26 cellular contexts compared by ENCODE assay signal in the genomic region with DNA sequence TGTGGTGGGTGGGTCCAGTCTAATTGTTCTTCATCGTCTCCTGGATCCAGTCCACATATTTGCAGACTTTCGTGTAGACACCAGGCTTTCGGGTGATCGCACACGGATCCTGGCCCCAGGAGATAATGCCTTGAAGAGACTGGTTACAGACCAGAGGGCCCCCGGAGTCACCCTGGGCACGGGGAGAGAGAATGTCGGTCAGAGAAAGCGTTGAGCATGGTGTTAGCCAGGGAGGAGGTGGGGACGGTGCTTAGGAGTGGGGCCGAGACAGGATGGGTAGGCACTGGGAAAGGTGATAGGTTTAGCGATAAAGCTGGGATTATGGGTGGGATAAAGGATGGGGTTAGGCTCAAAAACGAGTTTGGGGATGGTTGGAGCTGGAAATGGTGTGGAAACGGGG. TPM values are rescaled to one million over a fixed set of nuclear protein-coding genes. Genes with fewer than 3 reads are reported as not detected.
A peak's percentile ranks its signal among the peaks of the same experiment; 100 is the strongest.
DNase-seq lines count a peak whose midpoint lies in the region; ATAC-seq, FAIRE-seq and TF ChIP-seq lines count a peak whose summit lies in the region.
"Had no signal": no experiment of that assay in that cellular context is flagged by ENCODE, and none has a peak within 500 bp of the region (broad histone marks: within the 10 kb centered on the region; RNA-seq: fewer than 3 reads in every experiment).

No MANE protein-coding gene starts in this region.

- DNase-seq in CD14-positive monocyte (ENCODE audit: low spot score) (peak; percentile 4), K562 (ENCODE audit: extremely low read depth in 1 of 4, low spot score in 3 of 4) (no peak), neuronal stem cell (ENCODE audit: low spot score) (no peak), osteocyte (ENCODE audit: extremely low spot score, unreplicated experiment) (no peak), NCI-H1092 treated with DMSO at 0.1 percent for 48 hours (lab: John Stamatoyannopoulos, UW) (no peak)
- no peak for DNase-seq in stimulated activated effector memory CD8-positive, alpha-beta T cell treated with anti-CD3 and anti-CD28 coated beads, Interleukin-12 subunit alpha, Interleukin-12 subunit beta, amount 100 ng/mL, for 72 hours (ENCODE audit: low spot score in 2 of 2)
- DNase-seq: 8988T; ACHN; AML-193; BE2C; Calu3; CD4-positive, alpha-beta memory T cell; COR-L47; DMS53; DMS79 treated with DMSO at 0.1 percent for 48 hours; GF-D8 had no signal

- peak overlapping the region; percentile 33 for H3K18ac ChIP-seq in neuronal stem cell (ENCODE audit: low read length)

- H3K27me3 Mint-ChIP-seq in CD14-positive monocyte (ENCODE audit: low read depth in 3 of 3) (peaks cover 48 to 74% (median 50%) of the 10 kb centered on the region in 3 donors), osteocyte (ENCODE audit: unreplicated experiment) (peaks cover 18% of the 10 kb centered on the region)

- peaks cover 4% of the 10 kb centered on the region for H3K79me1 ChIP-seq in neuronal stem cell (ENCODE audit: low read depth, low read length)

- TF ChIP-seq CTCF in CD14-positive monocyte (IDR thresholded peaks at IDR 0.05) (no peak), K562 (IDR thresholded peaks at IDR 0.05 in 2 of 3, conservative IDR thresholded peaks at IDR 0.05 in 1 of 3; ENCODE audit: insufficient read depth in 2 of 3, low read depth in 1 of 3, low read length in 3 of 3) (no peak), osteocyte (IDR thresholded peaks at IDR 0.05) (no peak)

- no peak overlapping the region for H4K8ac ChIP-seq in neuronal stem cell (ENCODE audit: low read depth, low read length)

- no peak for FAIRE-seq in K562 (lab: Jason Lieb, UNC)
- FAIRE-seq: A549, GM12891, GM18507, H54 had no signal

- POLR2A ChIA-PET in K562 (lab: Yijun Ruan, JAX), result no interaction called here

- no peak overlapping the region for H4K91ac ChIP-seq in neuronal stem cell (ENCODE audit: low read depth, low read length, poor library complexity)

- H3K36me3 Mint-ChIP-seq in CD14-positive monocyte (peaks cover 0 to 7% of the 10 kb centered on the region in 2 donors), osteocyte (ENCODE audit: unreplicated experiment) (peaks cover 2% of the 10 kb centered on the region)
- H3K36me3 Mint-ChIP-seq in stimulated activated effector memory CD8-positive, alpha-beta T cell treated with anti-CD3 and anti-CD28 coated beads, Interleukin-12 subunit alpha, Interleukin-12 subunit beta, amount 100 ng/mL, for 72 hours, result peaks cover 6% of the 10 kb centered on the region
- H3K36me3 Mint-ChIP-seq: CD4-positive, alpha-beta memory T cell had no signal

- H3K9me3 Mint-ChIP-seq in CD14-positive monocyte (peaks cover 6 to 17% (median 14%) of the 10 kb centered on the region in 7 donors), osteocyte (ENCODE audit: unreplicated experiment) (no peaks in the 10 kb centered on the region)
- no peaks in the 10 kb centered on the region for H3K9me3 Mint-ChIP-seq in stimulated activated effector memory CD8-positive, alpha-beta T cell treated with anti-CD3 and anti-CD28 coated beads, Interleukin-12 subunit alpha, Interleukin-12 subunit beta, amount 100 ng/mL, for 72 hours

- TF ChIP-seq RAD21 in K562 (CRISPR knock-in tag; conservative IDR thresholded peaks at IDR 0.05 in 1 of 2, IDR thresholded peaks at IDR 0.05 in 1 of 2), result no peak

- no peaks in the 10 kb centered on the region for H3K9me1 ChIP-seq in K562 (ENCODE audit: control insufficient read depth, insufficient read depth, low read length)

- in situ Hi-C loops in K562 (cut with MboI), result loop anchor here (5.0 kb wide), 1 partner anchor 70 kb away; no protein-coding TSS in a partner anchor

- WGBS in K562 (ENCODE audit: insufficient coverage, low coverage, missing lambda C conversion rate), result 4% methylated on average over 14 of the region's 14 CpGs
- WGBS in neuronal stem cell (ENCODE audit: extremely low coverage in 2 of 2, insufficient read length in 2 of 2, insufficient replicate concordance in 1 of 2), 2 donors, result 100% methylated on average over 2 of the region's 14 CpGs; no CpG with 5 or more reads in 1 of the 2 donors

- H3K4me2 ChIP-seq in K562 (ENCODE audit: insufficient read depth, low read length) (no peak overlapping the region), neuronal stem cell (ENCODE audit: insufficient read depth, low read length, poor library complexity, severe bottlenecking) (no peak overlapping the region)
- H3K4me2 ChIP-seq: A549; BLaER1 treated with 17β-estradiol and CSF1 and Interleukin-3, amounts not matched to agents 10 nM and 100 nM; GM23338 had no signal

- TF ChIP-seq EP300 in K562 (IDR thresholded peaks at IDR 0.05; ENCODE audit: low read length), result no peak

- 0 out of 2 replicates have a peak, but pooled peaks cover 8% of the 10 kb centered on the region for H4K20me1 ChIP-seq in K562 (replicated peaks; ENCODE audit: control insufficient read depth, insufficient read depth, low read length)

- H3K4me3 ChIP-seq in K562 (no peak overlapping the region), neuronal stem cell (ENCODE audit: low read length in 2 of 2) (no peak overlapping the region)
- H3K4me3 ChIP-seq: A549; BLaER1 treated with 17β-estradiol and CSF1 and Interleukin-3, amounts not matched to agents 10 nM and 100 nM; GM23338; HAP-1 had no signal

- H3K4me1 Mint-ChIP-seq in CD14-positive monocyte, result peaks cover 25% of the 10 kb centered on the region
- peaks cover 22% of the 10 kb centered on the region for H3K4me1 Mint-ChIP-seq in stimulated activated effector memory CD8-positive, alpha-beta T cell treated with anti-CD3 and anti-CD28 coated beads, Interleukin-12 subunit alpha, Interleukin-12 subunit beta, amount 100 ng/mL, for 72 hours
- H3K4me1 Mint-ChIP-seq in osteocyte (ENCODE audit: unreplicated experiment), result peaks cover 2% of the 10 kb centered on the region

- H3K36me3 ChIP-seq in K562 (ENCODE audit: control insufficient read depth, insufficient read depth, low read length), result no peaks in the 10 kb centered on the region
- no peaks in the 10 kb centered on the region for H3K36me3 ChIP-seq in neuronal stem cell (replicated peaks in 1 of 2; ENCODE audit: control insufficient read depth in 2 of 2, insufficient read depth in 2 of 2, low read length in 2 of 2)
- H3K36me3 ChIP-seq: BE2C; BLaER1 treated with 17β-estradiol and CSF1 and Interleukin-3, amounts not matched to agents 10 nM and 100 nM; HAP-1 had no signal

- peak overlapping the region; percentile 40 for H3K14ac ChIP-seq in neuronal stem cell (ENCODE audit: low read length)

- intact Hi-C loops in CD14-positive monocyte (cut with micrococcal nuclease) (loop anchor here in 1 of 2 donors (5.0 kb wide), 1 partner anchor 145 kb away; no protein-coding TSS in a partner anchor), K562 (cut with micrococcal nuclease) (no loop called here)

- H2AFZ ChIP-seq in K562 (ENCODE audit: low read depth, low read length) (no peak overlapping the region), neuronal stem cell (ENCODE audit: low read length) (no peak overlapping the region)
- H2AFZ ChIP-seq: GM23338 had no signal

- H3K9me3 ChIP-seq in K562 (replicated peaks; ENCODE audit: control insufficient read depth, insufficient read depth, low read depth, low read length), result no peaks in the 10 kb centered on the region
- peaks cover 0 to 2% of the 10 kb centered on the region in 2 donors for H3K9me3 ChIP-seq in neuronal stem cell (replicated peaks in 1 of 2; ENCODE audit: control insufficient read depth in 2 of 2, insufficient read depth in 1 of 2, low read depth in 1 of 2, low read length in 2 of 2)
- H3K9me3 ChIP-seq: A549; BE2C; BLaER1 treated with 17β-estradiol and CSF1 and Interleukin-3, amounts not matched to agents 10 nM and 100 nM; HAP-1 had no signal

- H3K27ac ChIP-seq in K562 (ENCODE audit: extremely low read depth, low read depth, low read length) (no peak overlapping the region), neuronal stem cell (replicated peaks; ENCODE audit: low read length) (no peak overlapping the region)
- H3K27ac ChIP-seq: A549; BLaER1 treated with 17β-estradiol and CSF1 and Interleukin-3, amounts not matched to agents 10 nM and 100 nM had no signal

- TF ChIP-seq POLR2A in K562 (conservative IDR thresholded peaks at IDR 0.05), result no peak

- no peak overlapping the region for H3K23ac ChIP-seq in neuronal stem cell (ENCODE audit: low read depth, low read length, poor library complexity)

- H2BK120ac ChIP-seq in neuronal stem cell (ENCODE audit: low read depth, low read length), result peak overlapping the region; percentile 41

- H3K4me3 Mint-ChIP-seq in CD14-positive monocyte (no peak overlapping the region), osteocyte (ENCODE audit: unreplicated experiment) (no peak overlapping the region)
- no peak overlapping the region for H3K4me3 Mint-ChIP-seq in stimulated activated effector memory CD8-positive, alpha-beta T cell treated with anti-CD3 and anti-CD28 coated beads, Interleukin-12 subunit alpha, Interleukin-12 subunit beta, amount 100 ng/mL, for 72 hours
- H3K4me3 Mint-ChIP-seq: CD4-positive, alpha-beta memory T cell; GM23338 had no signal

- CTCF ChIA-PET in K562 (lab: Yijun Ruan, JAX; ENCODE audit: low intra/inter-chr PET ratio), result interaction anchor here (4.4 kb wide), 1 partner anchor 73 kb away, joined by 35 read pairs; no protein-coding TSS in a partner anchor

- H3K4me1 ChIP-seq in K562 (replicated peaks in 1 of 2; ENCODE audit: control insufficient read depth in 2 of 2, insufficient read depth in 2 of 2, low read length in 2 of 2), result peaks cover 4 to 27% of the 10 kb centered on the region in 2 experiments
- peaks cover 0 to 18% of the 10 kb centered on the region in 2 donors for H3K4me1 ChIP-seq in neuronal stem cell (ENCODE audit: control insufficient read depth in 2 of 2, insufficient read depth in 1 of 2, low read depth in 1 of 2, low read length in 2 of 2)
- H3K4me1 ChIP-seq: BE2C, HAP-1 had no signal

- no peak overlapping the region for H2AK5ac ChIP-seq in neuronal stem cell (ENCODE audit: low read depth, low read length)

- no peaks in the 10 kb centered on the region for H3K79me2 ChIP-seq in K562 (ENCODE audit: control insufficient read depth, insufficient read depth, low read length)

- H2BK12ac ChIP-seq in neuronal stem cell (ENCODE audit: low read length), result no peak overlapping the region

- H3K27me3 ChIP-seq in K562 (ENCODE audit: control insufficient read depth in 2 of 2, insufficient read depth in 2 of 2, low read length in 2 of 2) (peaks cover 21 to 58% of the 10 kb centered on the region in 2 experiments), neuronal stem cell (ENCODE audit: control insufficient read depth in 3 of 3, insufficient read depth in 3 of 3, low read depth in 1 of 3, low read length in 3 of 3) (peaks cover 9 to 81% (median 28%) of the 10 kb centered on the region in 3 experiments)

- H3K4ac ChIP-seq in neuronal stem cell (ENCODE audit: low read length), result no peak overlapping the region

- no peak overlapping the region for H2BK5ac ChIP-seq in neuronal stem cell (ENCODE audit: low read length)

- H2BK15ac ChIP-seq in neuronal stem cell (ENCODE audit: low read length), result no peak overlapping the region

- H3K9ac ChIP-seq in K562 (ENCODE audit: insufficient read depth in 1 of 2, low read depth in 2 of 2, low read length in 2 of 2) (no peak overlapping the region), neuronal stem cell (ENCODE audit: low read depth, low read length, poor library complexity) (no peak overlapping the region)
- H3K9ac ChIP-seq: BLaER1 treated with 17β-estradiol and CSF1 and Interleukin-3, amounts not matched to agents 10 nM and 100 nM had no signal

- ATAC-seq in K562 (no peak), HG02981 (IDR thresholded peaks at IDR 0.05; ENCODE audit: unreplicated experiment) (no peak)
- no peak for ATAC-seq in stimulated activated effector memory CD8-positive, alpha-beta T cell treated with anti-CD3 and anti-CD28 coated beads, Interleukin-12 subunit alpha, Interleukin-12 subunit beta, amount 100 ng/mL, for 72 hours
- ATAC-seq: A549, GM23338 had no signal

- BruUV-seq in K562 (replicated peaks; lab: Mats Ljungman, UMichigan), result no TSS peak

- H3K27ac Mint-ChIP-seq in CD14-positive monocyte, result no peak overlapping the region
- H3K27ac Mint-ChIP-seq in stimulated activated effector memory CD8-positive, alpha-beta T cell treated with anti-CD3 and anti-CD28 coated beads, Interleukin-12 subunit alpha, Interleukin-12 subunit beta, amount 100 ng/mL, for 72 hours, result peak overlapping the region; percentile 35
- no peak overlapping the region for H3K27ac Mint-ChIP-seq in osteocyte (ENCODE audit: unreplicated experiment)
- H3K27ac Mint-ChIP-seq: CD4-positive, alpha-beta memory T cell; GM23338 had no signal

RNA-seq across cellular contexts. Expression of a gene that starts 3.0 kb away (rescaled TPM):
- polyA plus RNA-seq in CD14-positive monocyte (not detected), K562 (2011; rRNA removed) (not detected in 2 replicates), K562 (2014; fragmentation: Illumina TruSeq; extraction: Trizol) (not detected in 2 replicates), K562 (2014; fragmentation: Nextera tagmentation; extraction: Ambion mirVana) (not detected), K562 (2014; rRNA removed) (not detected in 2 replicates)
- total RNA-seq in K562 (2011; cell fraction: chromatin; rRNA removed; ENCODE audit: low replicate concordance), result not detected in 2 replicates
- total RNA-seq in K562 (2011; cell fraction: nucleolus; rRNA removed), result not detected in 2 replicates
- total RNA-seq in K562 (2011; cell fraction: nucleoplasm; rRNA removed), result 0.46 TPM in 1 of 2 replicates, not detected in the other
- total RNA-seq in K562 (2014; rRNA removed) (not detected in 2 replicates), K562 (2014; rRNA removed; fragmentation: Illumina TruSeq; extraction: Trizol) (not detected in 2 replicates), K562 (2015; rRNA removed; fragmentation: Illumina TruSeq; extraction: Trizol) (not detected in 2 replicates), K562 (2021) (0.11 TPM in 1 of 2 replicates, not detected in the other), osteocyte (not detected in 2 replicates)
- polyA plus RNA-seq in K562 (2011; cell fraction: cytosol; rRNA removed), result 0.18 TPM in 1 of 2 replicates, not detected in the other
- not detected in 2 replicates for polyA plus RNA-seq in K562 (2011; cell fraction: nucleus; rRNA removed)
- 0.03 and 0.08 TPM in 2 replicates for polyA plus RNA-seq in K562 (2012)
- polyA minus RNA-seq in K562 (2011; rRNA and poly(A)+ RNA removed), result not detected in 2 replicates
- not detected in 2 replicates for polyA minus RNA-seq in K562 (2011; cell fraction: cytosol; rRNA and poly(A)+ RNA removed)
- polyA minus RNA-seq in K562 (2011; cell fraction: nucleus; rRNA and poly(A)+ RNA removed), result not detected in 2 replicates
- 0.86 TPM for polyA plus RNA-seq in neuronal stem cell (2013, experiment 1 of 2)
- 0.61 TPM for polyA plus RNA-seq in neuronal stem cell (2013, experiment 2 of 2)
- total RNA-seq: CD4-positive, alpha-beta memory T cell; Daoy; G401 had no signal
- polyA plus RNA-seq: CD4-positive, alpha-beta memory T cell had no signal

RNA-seq across cellular contexts. Expression of a gene that starts 3.9 kb away (rescaled TPM):
- not detected for polyA plus RNA-seq in CD14-positive monocyte
- total RNA-seq in K562 (2011; cell fraction: chromatin; rRNA removed; ENCODE audit: low replicate concordance), result not detected in 2 replicates
- total RNA-seq in K562 (2011; cell fraction: nucleolus; rRNA removed), result not detected in 2 replicates
- total RNA-seq in K562 (2011; cell fraction: nucleoplasm; rRNA removed), result not detected in 2 replicates
- not detected in 2 replicates for total RNA-seq in K562 (2014; rRNA removed)
- total RNA-seq in K562 (2014; rRNA removed; fragmentation: Illumina TruSeq; extraction: Trizol), result not detected in 2 replicates
- not detected in 2 replicates for total RNA-seq in K562 (2015; rRNA removed; fragmentation: Illumina TruSeq; extraction: Trizol)
- not detected in 2 replicates for total RNA-seq in K562 (2021)
- polyA plus RNA-seq in K562 (2011; rRNA removed), result not detected in 2 replicates
- polyA plus RNA-seq in K562 (2011; cell fraction: cytosol; rRNA removed), result not detected in 2 replicates
- polyA plus RNA-seq in K562 (2011; cell fraction: nucleus; rRNA removed), result not detected in 2 replicates
- not detected in 2 replicates for polyA plus RNA-seq in K562 (2012)
- polyA plus RNA-seq in K562 (2014; fragmentation: Illumina TruSeq; extraction: Trizol), result not detected in 2 replicates
- not detected for polyA plus RNA-seq in K562 (2014; fragmentation: Nextera tagmentation; extraction: Ambion mirVana)
- not detected in 2 replicates for polyA plus RNA-seq in K562 (2014; rRNA removed)
- polyA minus RNA-seq in K562 (2011; rRNA and poly(A)+ RNA removed), result not detected in 2 replicates
- polyA minus RNA-seq in K562 (2011; cell fraction: cytosol; rRNA and poly(A)+ RNA removed), result not detected in 2 replicates
- not detected in 2 replicates for polyA minus RNA-seq in K562 (2011; cell fraction: nucleus; rRNA and poly(A)+ RNA removed)
- not detected for polyA plus RNA-seq in neuronal stem cell (2013, experiment 1 of 2)
- polyA plus RNA-seq in neuronal stem cell (2013, experiment 2 of 2), result not detected
- total RNA-seq in osteocyte, result not detected in 2 replicates
- total RNA-seq: CD4-positive, alpha-beta memory T cell; Daoy; G401; GM23338 had no signal
- polyA plus RNA-seq: A549; CD4-positive, alpha-beta memory T cell; GM23338 had no signal

RNA-seq across cellular contexts. Expression of a gene that starts 12.3 kb away (rescaled TPM):
- polyA plus RNA-seq in CD14-positive monocyte, result not detected
- not detected in 2 replicates for total RNA-seq in K562 (2011; cell fraction: chromatin; rRNA removed; ENCODE audit: low replicate concordance)
- total RNA-seq in K562 (2011; cell fraction: nucleolus; rRNA removed), result not detected in 2 replicates
- not detected in 2 replicates for total RNA-seq in K562 (2011; cell fraction: nucleoplasm; rRNA removed)
- not detected in 2 replicates for total RNA-seq in K562 (2014; rRNA removed)
- not detected in 2 replicates for total RNA-seq in K562 (2014; rRNA removed; fragmentation: Illumina TruSeq; extraction: Trizol)
- not detected in 2 replicates for total RNA-seq in K562 (2015; rRNA removed; fragmentation: Illumina TruSeq; extraction: Trizol)
- total RNA-seq in K562 (2021), result not detected in 2 replicates
- not detected in 2 replicates for polyA plus RNA-seq in K562 (2011; rRNA removed)
- polyA plus RNA-seq in K562 (2011; cell fraction: cytosol; rRNA removed), result not detected in 2 replicates
- polyA plus RNA-seq in K562 (2011; cell fraction: nucleus; rRNA removed), result not detected in 2 replicates
- not detected in 2 replicates for polyA plus RNA-seq in K562 (2012)
- not detected in 2 replicates for polyA plus RNA-seq in K562 (2014; fragmentation: Illumina TruSeq; extraction: Trizol)
- polyA plus RNA-seq in K562 (2014; fragmentation: Nextera tagmentation; extraction: Ambion mirVana), result not detected
- not detected in 2 replicates for polyA plus RNA-seq in K562 (2014; rRNA removed)
- polyA minus RNA-seq in K562 (2011; rRNA and poly(A)+ RNA removed), result not detected in 2 replicates
- not detected in 2 replicates for polyA minus RNA-seq in K562 (2011; cell fraction: cytosol; rRNA and poly(A)+ RNA removed)
- not detected in 2 replicates for polyA minus RNA-seq in K562 (2011; cell fraction: nucleus; rRNA and poly(A)+ RNA removed)
- not detected for polyA plus RNA-seq in neuronal stem cell (2013, experiment 1 of 2)
- polyA plus RNA-seq in neuronal stem cell (2013, experiment 2 of 2), result not detected
- total RNA-seq in osteocyte, result not detected in 2 replicates
- total RNA-seq: Calu3; CD4-positive, alpha-beta memory T cell; Daoy; G401; GM23338 had no signal
- polyA plus RNA-seq: A549; CD4-positive, alpha-beta memory T cell; GM23338 had no signal

RNA-seq across cellular contexts. Expression of a gene that starts 21.1 kb away (rescaled TPM):
- polyA plus RNA-seq in CD14-positive monocyte, result not detected
- total RNA-seq in K562 (2011; cell fraction: chromatin; rRNA removed; ENCODE audit: low replicate concordance), result 0.93 TPM in 1 of 2 replicates, not detected in the other
- 0.66 and 2.2 TPM in 2 replicates for total RNA-seq in K562 (2011; cell fraction: nucleolus; rRNA removed)
- total RNA-seq in K562 (2011; cell fraction: nucleoplasm; rRNA removed), result 1.2 and 3.7 TPM in 2 replicates
- 0.45 TPM in 1 of 2 replicates, not detected in the other for total RNA-seq in K562 (2014; rRNA removed)
- total RNA-seq in K562 (2014; rRNA removed; fragmentation: Illumina TruSeq; extraction: Trizol), result 0.40 TPM in 1 of 2 replicates, not detected in the other
- total RNA-seq in K562 (2015; rRNA removed; fragmentation: Illumina TruSeq; extraction: Trizol), result 0.41 and 0.76 TPM in 2 replicates
- 1.4 TPM in 2 replicates for total RNA-seq in K562 (2021)
- 0.62 and 0.79 TPM in 2 replicates for polyA plus RNA-seq in K562 (2011; rRNA removed)
- polyA plus RNA-seq in K562 (2011; cell fraction: cytosol; rRNA removed), result 0.65 and 1.9 TPM in 2 replicates
- polyA plus RNA-seq in K562 (2011; cell fraction: nucleus; rRNA removed), result 0.72 and 2.0 TPM in 2 replicates
- 1.6 and 3.0 TPM in 2 replicates for polyA plus RNA-seq in K562 (2012)
- polyA plus RNA-seq in K562 (2014; fragmentation: Illumina TruSeq; extraction: Trizol), result 0.44 and 0.49 TPM in 2 replicates
- polyA plus RNA-seq in K562 (2014; fragmentation: Nextera tagmentation; extraction: Ambion mirVana), result 1 to 10 TPM in 1 of 2 experiments, under 1 TPM in 1; 0.37 to 1.7 TPM
- polyA plus RNA-seq in K562 (2014; rRNA removed), result 1.1 and 1.4 TPM in 2 replicates
- not detected in 2 replicates for polyA minus RNA-seq in K562 (2011; rRNA and poly(A)+ RNA removed)
- polyA minus RNA-seq in K562 (2011; cell fraction: cytosol; rRNA and poly(A)+ RNA removed), result not detected in 2 replicates
- 0.67 TPM in 1 of 2 replicates, not detected in the other for polyA minus RNA-seq in K562 (2011; cell fraction: nucleus; rRNA and poly(A)+ RNA removed)
- polyA plus RNA-seq in neuronal stem cell (2013, experiment 1 of 2), result 2.1 TPM
- polyA plus RNA-seq in neuronal stem cell (2013, experiment 2 of 2), result 1.1 TPM
- total RNA-seq in osteocyte, result not detected in 2 replicates
- total RNA-seq: CD4-positive, alpha-beta memory T cell; Daoy; G401 had no signal
- polyA plus RNA-seq: A549; CD4-positive, alpha-beta memory T cell had no signal

RNA-seq across cellular contexts. Expression of a gene that starts 38.8 kb away (rescaled TPM):
- polyA plus RNA-seq in CD14-positive monocyte (not detected), K562 (2011; rRNA removed) (not detected in 2 replicates), K562 (2014; fragmentation: Illumina TruSeq; extraction: Trizol) (not detected in 2 replicates), K562 (2014; fragmentation: Nextera tagmentation; extraction: Ambion mirVana) (under 1 TPM in 1 of 2 experiments, not detected in 1; 0.03 TPM), K562 (2014; rRNA removed) (not detected in 2 replicates)
- not detected in 2 replicates for total RNA-seq in K562 (2011; cell fraction: chromatin; rRNA removed; ENCODE audit: low replicate concordance)
- total RNA-seq in K562 (2011; cell fraction: nucleolus; rRNA removed), result not detected in 2 replicates
- total RNA-seq in K562 (2011; cell fraction: nucleoplasm; rRNA removed), result not detected in 2 replicates
- total RNA-seq in K562 (2014; rRNA removed) (not detected in 2 replicates), K562 (2014; rRNA removed; fragmentation: Illumina TruSeq; extraction: Trizol) (not detected in 2 replicates), K562 (2015; rRNA removed; fragmentation: Illumina TruSeq; extraction: Trizol) (not detected in 2 replicates), K562 (2021) (not detected in 2 replicates), osteocyte (not detected in 2 replicates)
- 0.06 TPM in 1 of 2 replicates, not detected in the other for polyA plus RNA-seq in K562 (2011; cell fraction: cytosol; rRNA removed)
- polyA plus RNA-seq in K562 (2011; cell fraction: nucleus; rRNA removed), result not detected in 2 replicates
- polyA plus RNA-seq in K562 (2012), result 0.08 TPM in 1 of 2 replicates, not detected in the other
- not detected in 2 replicates for polyA minus RNA-seq in K562 (2011; rRNA and poly(A)+ RNA removed)
- not detected in 2 replicates for polyA minus RNA-seq in K562 (2011; cell fraction: cytosol; rRNA and poly(A)+ RNA removed)
- polyA minus RNA-seq in K562 (2011; cell fraction: nucleus; rRNA and poly(A)+ RNA removed), result not detected in 2 replicates
- polyA plus RNA-seq in neuronal stem cell (2013, experiment 1 of 2), result 0.47 TPM
- 0.37 TPM for polyA plus RNA-seq in neuronal stem cell (2013, experiment 2 of 2)
- total RNA-seq: CD4-positive, alpha-beta memory T cell; Daoy; G401 had no signal
- polyA plus RNA-seq: A549; CD4-positive, alpha-beta memory T cell had no signal
